9 cellular contexts compared by ENCODE assay signal in the genomic region with DNA sequence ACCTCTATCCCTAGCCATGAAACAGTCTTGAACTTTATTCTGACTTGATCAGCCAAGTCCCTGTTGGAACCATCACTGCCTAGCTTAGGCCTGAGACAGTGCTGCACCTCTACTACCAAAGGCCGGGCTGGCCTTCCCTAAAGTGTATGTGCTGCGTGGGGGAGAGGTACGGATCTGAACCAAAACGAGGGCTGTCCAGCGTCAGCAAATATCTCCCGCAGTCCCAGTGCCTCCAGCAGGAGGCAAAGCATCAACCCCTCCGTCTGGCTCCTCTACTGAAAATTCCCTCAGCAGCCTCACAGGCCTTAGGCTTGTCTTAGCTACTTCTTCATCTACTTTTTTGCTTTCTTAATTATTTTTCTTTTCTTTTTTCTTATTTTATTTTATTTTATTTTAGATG.
"Had no signal": no experiment of that assay in that cellular context is flagged by ENCODE, and none has a peak within 500 bp of the region (broad histone marks: within the 10 kb centered on the region; RNA-seq: fewer than 3 reads in every experiment).

No MANE protein-coding gene starts in this region.

- H3K27ac ChIP-seq: breast epithelium, dorsolateral prefrontal cortex, esophagus muscularis mucosa, parathyroid adenoma had no signal

- DNase-seq: activated gamma-delta T cell; activated naive CD8-positive, alpha-beta T cell treated with anti-CD3 and anti-CD28 coated beads, Interleukin-2, amount 10 ng/mL, durations not matched to agents 7 days and 5 days; activated T-cell treated with anti-CD3 and anti-CD28 coated beads, Interleukin-2, amount 50 U/mL, for 24 hours; anterior cingulate cortex; dorsolateral prefrontal cortex; stimulated activated naive CD4-positive, alpha-beta T cell had no signal

- H3K36me3 ChIP-seq: breast epithelium had no signal

- H3K4me1 ChIP-seq: breast epithelium, esophagus muscularis mucosa, parathyroid adenoma had no signal

- H3K27me3 ChIP-seq: breast epithelium, esophagus muscularis mucosa had no signal

- H3K9me3 ChIP-seq: breast epithelium, esophagus muscularis mucosa had no signal

- H3K4me3 ChIP-seq: breast epithelium, dorsolateral prefrontal cortex, esophagus muscularis mucosa had no signal
